ENCODE assay signal across 29 cellular contexts in genomic region chr6:142411145-142411544, GRCh38.
"Had no signal": no experiment of that assay in that cellular context is flagged by ENCODE, and none has a peak within 500 bp of the region (broad histone marks: within the 10 kb centered on the region; RNA-seq: fewer than 3 reads in every experiment).

No MANE protein-coding gene starts in this region.

- H3K4me1 ChIP-seq: gastrocnemius medialis had no signal

- ATAC-seq: activated CD4-positive, CD25-positive, alpha-beta regulatory T cell treated with anti-CD3 and anti-CD28 coated beads, Interleukin-2, amount 50 U/mL, for 24 hours; activated CD8-positive, alpha-beta T cell treated with anti-CD3 and anti-CD28 coated beads for 36 hours; activated T-cell treated with anti-CD3 and anti-CD28 coated beads, Interleukin-2, amount 50 U/mL, for 4 hours; activated T-helper 17 cell treated with anti-CD3 and anti-CD28 coated beads, Interleukin-2, amount 50 U/mL, for 72 hours; body of pancreas; effector memory CD8-positive, alpha-beta T cell; foreskin keratinocyte; gastrocnemius medialis; heart right ventricle; T-helper 17 cell had no signal

- DNase-seq: activated B cell treated with CpG ODN at 0.5 μM for 24 hours; activated CD4-positive, alpha-beta T cell treated with anti-CD3 and anti-CD28 coated beads for 48 hours; activated CD4-positive, alpha-beta T cell treated with anti-CD3 and anti-CD28 coated beads, Interleukin-2, amount 50 U/mL, for 1 hour; activated CD4-positive, alpha-beta T cell treated with anti-CD3 and anti-CD28 coated beads, Interleukin-2, amount 50 U/mL, for 48 hours; activated CD8-positive, alpha-beta memory T cell treated with anti-CD3 and anti-CD28 coated beads for 24 hours; activated CD8-positive, alpha-beta T cell treated with anti-CD3 and anti-CD28 coated beads for 36 hours; activated effector memory CD4-positive, alpha-beta T cell treated with Interleukin-2 at 50 U/mL for 16 hours; activated gamma-delta T cell treated with Interleukin-2 at 50 U/mL for 16 hours; activated naive CD4-positive, alpha-beta T cell treated with anti-CD3 and anti-CD28 coated beads, Interleukin-2, amount 50 U/mL, for 16 hours; activated naive CD4-positive, alpha-beta T cell treated with Interleukin-2 at 50 U/mL for 16 hours; activated T-cell treated with anti-CD3 and anti-CD28 coated beads, Interleukin-2, amount 50 U/mL, for 4 hours; amniotic stem cell; anterior cingulate cortex; body of pancreas; caudate nucleus; cortex of kidney; dermis blood vessel endothelial cell; effector CD4-positive, alpha-beta T cell; effector memory CD8-positive, alpha-beta T cell; foreskin keratinocyte; gastrocnemius medialis; heart right ventricle; T-helper 17 cell; T1000; WERI-Rb-1 had no signal

- H3K36me3 ChIP-seq: esophagus muscularis mucosa, gastrocnemius medialis, heart right ventricle, WERI-Rb-1 had no signal

- FAIRE-seq: colon had no signal

- H3K4me3 ChIP-seq: body of pancreas, esophagus muscularis mucosa, gastrocnemius medialis, heart right ventricle had no signal

- H3K27ac ChIP-seq: body of pancreas, esophagus muscularis mucosa, foreskin keratinocyte, gastrocnemius medialis, heart right ventricle, WERI-Rb-1 had no signal

- H3K9me3 ChIP-seq: body of pancreas, esophagus muscularis mucosa, gastrocnemius medialis, heart right ventricle had no signal

- H3K27me3 ChIP-seq: body of pancreas, esophagus muscularis mucosa, foreskin keratinocyte, gastrocnemius medialis, heart right ventricle had no signal
